26 cellular contexts compared by ENCODE assay signal in genomic region chr17:61895391-61895790, GRCh38. TPM values are rescaled to one million over a fixed set of nuclear protein-coding genes. Genes with fewer than 3 reads are reported as not detected.
DNase-seq lines count a peak whose midpoint lies in the region; TF ChIP-seq lines count a peak whose summit lies in the region.
"Had no signal": no experiment of that assay in that cellular context is flagged by ENCODE, and none has a peak within 500 bp of the region (broad histone marks: within the 10 kb centered on the region; RNA-seq: fewer than 3 reads in every experiment).

No MANE protein-coding gene starts in this region.

- no peak overlapping the region for H3K4me3 Mint-ChIP-seq in nephron progenitor cell
- H3K4me3 Mint-ChIP-seq: B cell; CD14-positive monocyte; CD4-positive, alpha-beta memory T cell; CD4-positive, alpha-beta T cell; CD4-positive, CD25-positive, alpha-beta regulatory T cell; CD8-positive, alpha-beta memory T cell; CD8-positive, alpha-beta T cell had no signal

- no peak for DNase-seq in nephron progenitor cell
- no peak for DNase-seq in NCI-H187 treated with DMSO at 0.1 percent for 48 hours (lab: John Stamatoyannopoulos, UW)
- DNase-seq in DMS153 treated with DMSO at 0.1 percent for 48 hours (lab: John Stamatoyannopoulos, UW; ENCODE audit: unreplicated experiment), result no peak
- DNase-seq: 8988T; ACHN; AML-193; BE2C; C1 segment of cervical spinal cord; Caco-2; Calu3; CD4-positive, alpha-beta memory T cell; CD4-positive, alpha-beta T cell; CD4-positive, CD25-positive, alpha-beta regulatory T cell; CD8-positive, alpha-beta memory T cell; CD8-positive, alpha-beta T cell; COR-L47; DMS 273 treated with DMSO at 0.1 percent for 48 hours; DMS153; DMS53; DMS79; DMS79 treated with DMSO at 0.1 percent for 48 hours; DND-41; EL had no signal

- no peaks in the 10 kb centered on the region for H3K27me3 Mint-ChIP-seq in nephron progenitor cell (ENCODE audit: low read depth, poor library complexity)
- H3K27me3 Mint-ChIP-seq: B cell; CD4-positive, alpha-beta memory T cell; CD4-positive, alpha-beta T cell; CD4-positive, CD25-positive, alpha-beta regulatory T cell; CD8-positive, alpha-beta memory T cell had no signal

- H3K36me3 Mint-ChIP-seq in nephron progenitor cell (ENCODE audit: low read depth), result peaks cover 43% of the 10 kb centered on the region

- TF ChIP-seq CTCF in nephron progenitor cell (IDR thresholded peaks at IDR 0.05) (no peak), subcutaneous adipose tissue (IDR thresholded peaks at IDR 0.05; ENCODE audit: low read depth) (peak; percentile 97)

- peak overlapping the region; percentile 21 for H3K27ac Mint-ChIP-seq in nephron progenitor cell
- H3K27ac Mint-ChIP-seq: B cell; CD14-positive monocyte; CD4-positive, alpha-beta T cell; CD4-positive, CD25-positive, alpha-beta regulatory T cell; CD8-positive, alpha-beta T cell had no signal

- H3K9me3 Mint-ChIP-seq in nephron progenitor cell, result no peaks in the 10 kb centered on the region
- H3K9me3 Mint-ChIP-seq: CD14-positive monocyte; CD4-positive, alpha-beta memory T cell; CD4-positive, alpha-beta T cell; CD4-positive, CD25-positive, alpha-beta regulatory T cell; CD8-positive, alpha-beta memory T cell; CD8-positive, alpha-beta T cell had no signal

- H3K4me1 Mint-ChIP-seq in nephron progenitor cell, result no peaks in the 10 kb centered on the region
- H3K4me1 Mint-ChIP-seq: B cell; CD14-positive monocyte; CD4-positive, alpha-beta memory T cell had no signal

RNA-seq across cellular contexts. Expression of gene BRIP1, which starts 32.1 kb away (rescaled TPM):
- total RNA-seq in subcutaneous adipose tissue, result 1 to 10 TPM in 2 of 4 donors, under 1 TPM in 2; 0.33 to 1.1 (median 0.98) TPM

RNA-seq across cellular contexts. Expression of gene INTS2, which starts 32.4 kb away (rescaled TPM):
- 10 to 100 TPM; 10.0 to 11.9 (median 10.6) TPM for total RNA-seq in subcutaneous adipose tissue
